Comparison of ENCODE assay signal across 14 cellular contexts in genomic region chr22:22744412-22745224, GRCh38.
A peak's percentile ranks its signal among the peaks of the same experiment; 100 is the strongest.
DNase-seq lines count a peak whose midpoint lies in the region; ATAC-seq and TF ChIP-seq lines count a peak whose summit lies in the region.
"Had no signal": no experiment of that assay in that cellular context is flagged by ENCODE, and none has a peak within 500 bp of the region (broad histone marks: within the 10 kb centered on the region; RNA-seq: fewer than 3 reads in every experiment).

No MANE protein-coding gene starts in this region.

- H3K36me3 Mint-ChIP-seq in stimulated activated effector memory CD8-positive, alpha-beta T cell treated with anti-CD3 and anti-CD28 coated beads, Interleukin-12 subunit alpha, Interleukin-12 subunit beta, amount 100 ng/mL, for 72 hours, result peaks cover 5% of the 10 kb centered on the region

- H3K27ac Mint-ChIP-seq in stimulated activated effector memory CD8-positive, alpha-beta T cell treated with anti-CD3 and anti-CD28 coated beads, Interleukin-12 subunit alpha, Interleukin-12 subunit beta, amount 100 ng/mL, for 72 hours, result no peak overlapping the region
- H3K27ac Mint-ChIP-seq: CD4-positive, alpha-beta T cell; HFFc6 had no signal

- no peak overlapping the region for H2BK12ac ChIP-seq in neuronal stem cell (ENCODE audit: low read length)

- no peaks in the 10 kb centered on the region for H3K79me1 ChIP-seq in IMR-90 (ENCODE audit: low read depth in 1 of 2, low read length in 2 of 2)
- no peaks in the 10 kb centered on the region for H3K79me1 ChIP-seq in neuronal stem cell (ENCODE audit: low read depth, low read length)

- H2AK5ac ChIP-seq in IMR-90 (ENCODE audit: low read depth, low read length), result no peak overlapping the region
- H2AK5ac ChIP-seq in neuronal stem cell (ENCODE audit: low read depth, low read length), result no peak overlapping the region

- no peak overlapping the region for H3K4me3 ChIP-seq in BLaER1
- H3K4me3 ChIP-seq in IMR-90 (ENCODE audit: insufficient read depth, low read depth, low read length), result no peak overlapping the region
- no peak overlapping the region for H3K4me3 ChIP-seq in neuronal stem cell (ENCODE audit: low read length in 2 of 2)
- no peak overlapping the region for H3K4me3 ChIP-seq in vagina
- no peak overlapping the region for H3K4me3 ChIP-seq in gastroesophageal sphincter

- H4K91ac ChIP-seq in IMR-90 (ENCODE audit: insufficient read depth, low read depth, low read length) (no peak overlapping the region), neuronal stem cell (ENCODE audit: low read depth, low read length, poor library complexity) (no peak overlapping the region)

- no peak for TF ChIP-seq RAD21 in IMR-90 (IDR thresholded peaks at IDR 0.05; ENCODE audit: low read length)

- no peak overlapping the region for H3K4ac ChIP-seq in IMR-90 (ENCODE audit: low read depth, low read length)
- no peak overlapping the region for H3K4ac ChIP-seq in neuronal stem cell (ENCODE audit: low read length)

- no peak for TF ChIP-seq EP300 in gastroesophageal sphincter (IDR thresholded peaks at IDR 0.05)

- POLR2A ChIA-PET in IMR-90 (lab: Charles Lee; ENCODE audit: unreplicated experiment), result no interaction called here

- H2BK120ac ChIP-seq in IMR-90 (ENCODE audit: low read depth, low read length), result no peak overlapping the region
- H2BK120ac ChIP-seq in neuronal stem cell (ENCODE audit: low read depth, low read length), result no peak overlapping the region

- peak overlapping the region; percentile 42 for H2AK9ac ChIP-seq in IMR-90 (replicated peaks; ENCODE audit: low read depth, low read length, poor library complexity)

- H4K20me1 ChIP-seq in BLaER1 (no peaks in the 10 kb centered on the region), IMR-90 (ENCODE audit: insufficient read depth, low read length) (no peaks in the 10 kb centered on the region)

- H3K14ac ChIP-seq in IMR-90 (replicated peaks; ENCODE audit: low read depth, low read length), result no peak overlapping the region
- H3K14ac ChIP-seq in neuronal stem cell (ENCODE audit: low read length), result no peak overlapping the region

- H3K27me3 ChIP-seq in BLaER1 (no peaks in the 10 kb centered on the region), IMR-90 (ENCODE audit: control insufficient read depth, insufficient read depth, low read length) (peaks cover 6% of the 10 kb centered on the region), neuronal stem cell (ENCODE audit: control insufficient read depth in 3 of 3, insufficient read depth in 3 of 3, low read depth in 1 of 3, low read length in 3 of 3) (no peaks in the 10 kb centered on the region), vagina (no peaks in the 10 kb centered on the region), gastroesophageal sphincter (peaks cover 26% of the 10 kb centered on the region)

- H2BK15ac ChIP-seq in IMR-90 (ENCODE audit: low read depth, low read length) (no peak overlapping the region), neuronal stem cell (ENCODE audit: low read length) (no peak overlapping the region)

- intact Hi-C loops in IMR-90 (cut with micrococcal nuclease), result loop anchor here (5.0 to 10.0 kb wide), 3 partner anchors 32 to 282 kb away; no protein-coding TSS in a partner anchor
- intact Hi-C loops in vagina (cut with DNase I), result no loop called here

- in situ Hi-C loops in IMR-90 (cut with MboI; ENCODE audit: low sequenced_read_pairs), result no loop called here

- H3K4me1 ChIP-seq in BLaER1 (peaks cover 52% of the 10 kb centered on the region), IMR-90 (ENCODE audit: control insufficient read depth, insufficient read depth, low read length) (no peaks in the 10 kb centered on the region), neuronal stem cell (ENCODE audit: control insufficient read depth in 2 of 2, insufficient read depth in 1 of 2, low read depth in 1 of 2, low read length in 2 of 2) (no peaks in the 10 kb centered on the region), vagina (no peaks in the 10 kb centered on the region), gastroesophageal sphincter (no peaks in the 10 kb centered on the region)
- H3K4me1 ChIP-seq: Caco-2 had no signal

- 0 out of 2 replicates have a peak overlapping the region, but pooled peaks have one; percentile 15 for H3K27ac ChIP-seq in BLaER1
- H3K27ac ChIP-seq in IMR-90 (ENCODE audit: insufficient read depth, low read length), result no peak overlapping the region
- no peak overlapping the region for H3K27ac ChIP-seq in neuronal stem cell (replicated peaks; ENCODE audit: low read length)
- no peak overlapping the region for H3K27ac ChIP-seq in vagina
- no peak overlapping the region for H3K27ac ChIP-seq in gastroesophageal sphincter
- H3K27ac ChIP-seq: C4-2B, HL-60 had no signal

- H4K8ac ChIP-seq in IMR-90 (ENCODE audit: low read depth in 2 of 2, low read length in 2 of 2) (no peak overlapping the region), neuronal stem cell (ENCODE audit: low read depth, low read length) (no peak overlapping the region)

- BruUV-seq in IMR-90 (replicated peaks; lab: Mats Ljungman, UMichigan), result no TSS peak

- H3K9me3 Mint-ChIP-seq in stimulated activated effector memory CD8-positive, alpha-beta T cell treated with anti-CD3 and anti-CD28 coated beads, Interleukin-12 subunit alpha, Interleukin-12 subunit beta, amount 100 ng/mL, for 72 hours, result no peaks in the 10 kb centered on the region
- H3K9me3 Mint-ChIP-seq: CD4-positive, alpha-beta T cell; HFFc6 had no signal

- H2BK20ac ChIP-seq in IMR-90 (ENCODE audit: low read depth, low read length), result no peak overlapping the region

- H3K9me3 ChIP-seq in BLaER1, result no peaks in the 10 kb centered on the region
- no peaks in the 10 kb centered on the region for H3K9me3 ChIP-seq in IMR-90 (ENCODE audit: control insufficient read depth, insufficient read depth, low read length)
- no peaks in the 10 kb centered on the region for H3K9me3 ChIP-seq in neuronal stem cell (replicated peaks in 1 of 2; ENCODE audit: control insufficient read depth in 2 of 2, insufficient read depth in 1 of 2, low read depth in 1 of 2, low read length in 2 of 2)
- H3K9me3 ChIP-seq in vagina, result no peaks in the 10 kb centered on the region
- H3K9me3 ChIP-seq in gastroesophageal sphincter, result no peaks in the 10 kb centered on the region
- H3K9me3 ChIP-seq: Caco-2 had no signal

- CTCF ChIA-PET in IMR-90 (lab: Yijun Ruan, JAX), result interaction anchor here (0.8 to 1.2 kb wide), 2 partner anchors 50 to 78 kb away, joined by 3 to 5 read pairs; no protein-coding TSS in a partner anchor

- H2AFZ ChIP-seq in IMR-90 (replicated peaks; ENCODE audit: low read length, poor library complexity), result no peak overlapping the region
- no peak overlapping the region for H2AFZ ChIP-seq in neuronal stem cell (ENCODE audit: low read length)

- H3K9me1 ChIP-seq in IMR-90 (ENCODE audit: insufficient read depth, low read length), result no peaks in the 10 kb centered on the region

- H3K4me3 Mint-ChIP-seq in stimulated activated effector memory CD8-positive, alpha-beta T cell treated with anti-CD3 and anti-CD28 coated beads, Interleukin-12 subunit alpha, Interleukin-12 subunit beta, amount 100 ng/mL, for 72 hours, result no peak overlapping the region
- H3K4me3 Mint-ChIP-seq: CD4-positive, alpha-beta T cell; HFFc6 had no signal

- no peak for TF ChIP-seq CTCF in IMR-90 (conservative IDR thresholded peaks at IDR 0.05; ENCODE audit: low read depth, low read length)
- no peak for TF ChIP-seq CTCF in vagina (IDR thresholded peaks at IDR 0.05)
- no peak for TF ChIP-seq CTCF in gastroesophageal sphincter (IDR thresholded peaks at IDR 0.05)

- H2BK5ac ChIP-seq in IMR-90 (ENCODE audit: low read depth, low read length, poor library complexity, severe bottlenecking), result no peak overlapping the region
- H2BK5ac ChIP-seq in neuronal stem cell (ENCODE audit: low read length), result no peak overlapping the region

- no peak overlapping the region for H3K56ac ChIP-seq in IMR-90 (ENCODE audit: extremely low read depth, insufficient read depth, low read length)

- H3K36me3 ChIP-seq in BLaER1, result no peaks in the 10 kb centered on the region
- no peaks in the 10 kb centered on the region for H3K36me3 ChIP-seq in IMR-90 (ENCODE audit: control insufficient read depth, insufficient read depth, low read length)
- no peaks in the 10 kb centered on the region for H3K36me3 ChIP-seq in neuronal stem cell (replicated peaks in 1 of 2; ENCODE audit: control insufficient read depth in 2 of 2, insufficient read depth in 2 of 2, low read length in 2 of 2)
- H3K36me3 ChIP-seq in vagina, result no peaks in the 10 kb centered on the region
- no peaks in the 10 kb centered on the region for H3K36me3 ChIP-seq in gastroesophageal sphincter

- H3K18ac ChIP-seq in IMR-90 (ENCODE audit: low read depth, low read length) (no peak overlapping the region), neuronal stem cell (ENCODE audit: low read length) (peak overlapping the region; percentile 16)

- H3K9ac ChIP-seq in BLaER1 (no peak overlapping the region), IMR-90 (ENCODE audit: low read depth, low read length) (no peak overlapping the region), neuronal stem cell (ENCODE audit: low read depth, low read length, poor library complexity) (no peak overlapping the region)

- no peak for DNase-seq in IMR-90
- DNase-seq in neuronal stem cell (ENCODE audit: low spot score), result no peak
- peak; percentile 56 to 72 for DNase-seq in vagina (ENCODE audit: extremely low spot score in 2 of 2)
- DNase-seq in stimulated activated effector memory CD8-positive, alpha-beta T cell treated with anti-CD3 and anti-CD28 coated beads, Interleukin-12 subunit alpha, Interleukin-12 subunit beta, amount 100 ng/mL, for 72 hours (ENCODE audit: low spot score in 2 of 2), result no peak
- DNase-seq: Caco-2; CD4-positive, alpha-beta T cell; GDM1; GOT3; H7; HFFc6 had no signal

- H3K23ac ChIP-seq in IMR-90 (ENCODE audit: low read depth, low read length) (no peak overlapping the region), neuronal stem cell (ENCODE audit: low read depth, low read length, poor library complexity) (peak overlapping the region; percentile 87)

- peak overlapping the region; percentile 95; the same call in 1 of the 2 replicates for H3K4me2 ChIP-seq in BLaER1
- H3K4me2 ChIP-seq in IMR-90 (ENCODE audit: low read depth, low read length), result no peak overlapping the region
- H3K4me2 ChIP-seq in neuronal stem cell (ENCODE audit: insufficient read depth, low read length, poor library complexity, severe bottlenecking), result no peak overlapping the region

- H3K4me1 Mint-ChIP-seq in stimulated activated effector memory CD8-positive, alpha-beta T cell treated with anti-CD3 and anti-CD28 coated beads, Interleukin-12 subunit alpha, Interleukin-12 subunit beta, amount 100 ng/mL, for 72 hours, result peaks cover 42% of the 10 kb centered on the region

- no peak overlapping the region for H4K5ac ChIP-seq in IMR-90 (ENCODE audit: low read depth, low read length)

- WGBS in IMR-90 (ENCODE audit: extremely low coverage in 2 of 2, insufficient read length in 1 of 2), 2 experiments, result no CpG with 5 or more reads among the region's 9 CpGs
- WGBS in neuronal stem cell (ENCODE audit: extremely low coverage in 2 of 2, insufficient read length in 2 of 2, insufficient replicate concordance in 1 of 2), 2 donors, result no CpG with 5 or more reads among the region's 9 CpGs
- WGBS in gastroesophageal sphincter (ENCODE audit: low coverage in 1 of 2), 2 donors, result 70 to 74% methylated on average over 5 to 7 of the region's 9 CpGs

- TF ChIP-seq POLR2A in IMR-90 (IDR thresholded peaks at IDR 0.05; ENCODE audit: low read depth, low read length) (no peak), vagina (IDR thresholded peaks at IDR 0.05) (no peak), gastroesophageal sphincter (IDR thresholded peaks at IDR 0.05) (no peak)

- dilution Hi-C loops in IMR-90 (cut with HindIII; ENCODE audit: low sequenced_read_pairs, unreplicated experiment), result no loop called here

- no peak for ATAC-seq in IMR-90 (ENCODE audit: low read depth)
- no peak for ATAC-seq in stimulated activated effector memory CD8-positive, alpha-beta T cell treated with anti-CD3 and anti-CD28 coated beads, Interleukin-12 subunit alpha, Interleukin-12 subunit beta, amount 100 ng/mL, for 72 hours
- no peak for ATAC-seq in gastroesophageal sphincter

Comparison
In these comparisons a context has a peak if more than half of its experiments do, and no peak if none do; other contexts are left out.
1. DNase-seq: peak in vagina (2 of 2); none in IMR-90 (single experiment), neuronal stem cell (single experiment) and stimulated activated effector memory CD8-positive, alpha-beta T cell treated with anti-CD3 and anti-CD28 coated beads, Interleukin-12 subunit alpha, Interleukin-12 subunit beta, amount 100 ng/mL, for 72 hours (0 of 2).